In genomic region chr7:44565795-44566559, GRCh38 we compare ENCODE assay signal across 9 cellular contexts. TPM values are rescaled to one million over a fixed set of nuclear protein-coding genes. Genes with fewer than 3 reads are reported as not detected.
DNase-seq lines count a peak whose midpoint lies in the region; ATAC-seq, FAIRE-seq and TF ChIP-seq lines count a peak whose summit lies in the region.
"Had no signal": no experiment of that assay in that cellular context is flagged by ENCODE, and none has a peak within 500 bp of the region (broad histone marks: within the 10 kb centered on the region; RNA-seq: fewer than 3 reads in every experiment).

No MANE protein-coding gene starts in this region.

- FAIRE-seq in K562 (lab: Jason Lieb, UNC) = peak; percentile 79

- in situ Hi-C loops in K562 (cut with MboI) = no loop called here

- H3K4me3 ChIP-seq in K562 = no peak overlapping the region

- POLR2A ChIA-PET in K562 (lab: Yijun Ruan, JAX) = interaction anchor here (0.6 to 3.8 kb wide), 18 partner anchors 8 to 533 kb away, joined by 3 to 38 read pairs (median 4); partner anchors contain the start of genes DDX56, NUDCD3 and TMED4

- H3K9me1 ChIP-seq in K562 (ENCODE audit: control insufficient read depth, insufficient read depth, low read length) = peaks cover 10% of the 10 kb centered on the region

- H3K9me3 ChIP-seq in K562 (replicated peaks; ENCODE audit: control insufficient read depth, insufficient read depth, low read depth, low read length) = no peaks in the 10 kb centered on the region

- peak in 1 of 3 experiments; percentile 8; a peak in 1 of 6 replicates for TF ChIP-seq CTCF in K562 (IDR thresholded peaks at IDR 0.05 in 2 of 3, conservative IDR thresholded peaks at IDR 0.05 in 1 of 3; ENCODE audit: insufficient read depth in 2 of 3, low read depth in 1 of 3, low read length in 3 of 3)

- H3K79me2 ChIP-seq in K562 (ENCODE audit: control insufficient read depth, insufficient read depth, low read length) = peaks cover 29% of the 10 kb centered on the region

- CTCF ChIA-PET in K562 (lab: Yijun Ruan, JAX; ENCODE audit: low intra/inter-chr PET ratio) = interaction anchor here (0.6 to 1.5 kb wide), 2 partner anchors 76 to 325 kb away, joined by 3 to 7 read pairs; no protein-coding TSS in a partner anchor

- H3K27me3 ChIP-seq in K562 (ENCODE audit: control insufficient read depth in 2 of 2, insufficient read depth in 2 of 2, low read length in 2 of 2) = no peaks in the 10 kb centered on the region

- peak overlapping the region; percentile 86 for H3K27ac ChIP-seq in K562 (ENCODE audit: extremely low read depth, low read depth, low read length)

- peak overlapping the region; percentile 51 to 78 for H3K9ac ChIP-seq in K562 (ENCODE audit: insufficient read depth in 1 of 2, low read depth in 2 of 2, low read length in 2 of 2)

- DNase-seq in NCI-H748 (lab: John Stamatoyannopoulos, UW; ENCODE audit: unreplicated experiment) = peak; percentile 37
- no peak for DNase-seq in NCI-H748 treated with DMSO at 0.1 percent for 48 hours (lab: John Stamatoyannopoulos, UW)
- DNase-seq in K562 (ENCODE audit: extremely low read depth in 1 of 4, low spot score in 3 of 4) = peak; percentile 61 to 92 (median 73)
- peak; percentile 59 for DNase-seq in posterior vena cava (ENCODE audit: low spot score)
- no peak for DNase-seq in HPDE6-E6E7 (ENCODE audit: extremely low spot score)
- no peak for DNase-seq in NCI-H128 (lab: John Stamatoyannopoulos, UW; ENCODE audit: unreplicated experiment)
- no peak for DNase-seq in HuH-7 (ENCODE audit: low spot score)

- no peak overlapping the region for H2AFZ ChIP-seq in K562 (ENCODE audit: low read depth, low read length)

- peaks cover 21% of the 10 kb centered on the region for H4K20me1 ChIP-seq in K562 (replicated peaks; ENCODE audit: control insufficient read depth, insufficient read depth, low read length)

- no peak for TF ChIP-seq POLR2A in K562 (conservative IDR thresholded peaks at IDR 0.05)

- H3K36me3 ChIP-seq in K562 (ENCODE audit: control insufficient read depth, insufficient read depth, low read length) = peaks cover 76% of the 10 kb centered on the region

- BruUV-seq in K562 (replicated peaks; lab: Mats Ljungman, UMichigan) = no TSS peak

- H3K4me1 ChIP-seq in K562 (replicated peaks in 1 of 2; ENCODE audit: control insufficient read depth in 2 of 2, insufficient read depth in 2 of 2, low read length in 2 of 2) = peaks cover 51 to 54% of the 10 kb centered on the region in 2 experiments; a peak in 4 of 5 replicates

- 9% methylated on average over 14 of the region's 16 CpGs for WGBS in K562 (ENCODE audit: insufficient coverage, low coverage, missing lambda C conversion rate)

- no peak for TF ChIP-seq RAD21 in K562 (CRISPR knock-in tag; conservative IDR thresholded peaks at IDR 0.05 in 1 of 2, IDR thresholded peaks at IDR 0.05 in 1 of 2)

- ATAC-seq in HG03108 (IDR thresholded peaks at IDR 0.05; ENCODE audit: unreplicated experiment) (peak; percentile 10), K562 (peak; percentile 79)

- peak overlapping the region; percentile 55 for H3K4me2 ChIP-seq in K562 (ENCODE audit: insufficient read depth, low read length)

- intact Hi-C loops in K562 (cut with micrococcal nuclease) (loop anchor here (5.0 kb wide), 3 partner anchors 69 to 324 kb away; no protein-coding TSS in a partner anchor), posterior vena cava (cut with DNase I) (loop anchor here in 1 of 2 donors (10.0 kb wide), 1 partner anchor 321 kb away; no protein-coding TSS in a partner anchor)

- no peak for TF ChIP-seq EP300 in K562 (IDR thresholded peaks at IDR 0.05; ENCODE audit: low read length)

TF ChIP-seq in K562, 482 proteins besides CTCF, POLR2A, EP300 and RAD21 (continues in another document):
- TF ChIP-seq NRF1 (conservative IDR thresholded peaks at IDR 0.05 in 1 of 2, IDR thresholded peaks at IDR 0.05 in 1 of 2) (peak; percentile 67 to 69), IFI16 (CRISPR knock-in tag; IDR thresholded peaks at IDR 0.05) (no peak), KLF16 (IDR thresholded peaks at IDR 0.05) (peak; percentile 21; the same call in 1 of the 2 replicates), HDAC1 (IDR thresholded peaks at IDR 0.05) (peak in 1 of 2 experiments; percentile 49; a peak in 1 of 4 replicates)

RNA-seq across cellular contexts. Expression of gene DDX56, which starts 7.7 kb away (rescaled TPM):
- total RNA-seq in K562 (2011; cell fraction: chromatin; rRNA removed; ENCODE audit: low replicate concordance) = 104 and 320 TPM in 2 replicates
- 229 and 246 TPM in 2 replicates for total RNA-seq in K562 (2011; cell fraction: nucleolus; rRNA removed)
- 121 and 141 TPM in 2 replicates for total RNA-seq in K562 (2011; cell fraction: nucleoplasm; rRNA removed)
- total RNA-seq in K562 (2014; rRNA removed) (102 and 133 TPM in 2 replicates), K562 (2014; rRNA removed; fragmentation: Illumina TruSeq; extraction: Trizol) (91.2 and 103 TPM in 2 replicates), K562 (2015; rRNA removed; fragmentation: Illumina TruSeq; extraction: Trizol) (89.1 and 90.8 TPM in 2 replicates), K562 (2021) (145 and 155 TPM in 2 replicates), posterior vena cava (10 to 100 TPM; 33.9 to 40.2 TPM)
- polyA plus RNA-seq in K562 (2011; rRNA removed) (110 and 120 TPM in 2 replicates), K562 (2014; fragmentation: Illumina TruSeq; extraction: Trizol) (114 and 133 TPM in 2 replicates), K562 (2014; fragmentation: Nextera tagmentation; extraction: Ambion mirVana) (10 to 100 TPM; 33.0 to 45.2 TPM), K562 (2014; rRNA removed) (96.7 and 109 TPM in 2 replicates)
- 100 and 136 TPM in 2 replicates for polyA plus RNA-seq in K562 (2011; cell fraction: cytosol; rRNA removed)
- polyA plus RNA-seq in K562 (2011; cell fraction: nucleus; rRNA removed) = 265 and 309 TPM in 2 replicates
- 122 and 135 TPM in 2 replicates for polyA plus RNA-seq in K562 (2012)
- polyA minus RNA-seq in K562 (2011; rRNA and poly(A)+ RNA removed) = 74.9 and 101 TPM in 2 replicates
- 38.9 and 72.1 TPM in 2 replicates for polyA minus RNA-seq in K562 (2011; cell fraction: cytosol; rRNA and poly(A)+ RNA removed)
- 84.7 and 97.7 TPM in 2 replicates for polyA minus RNA-seq in K562 (2011; cell fraction: nucleus; rRNA and poly(A)+ RNA removed)

RNA-seq across cellular contexts. Expression of gene TMED4, which starts 16.1 kb away (rescaled TPM):
- 87.6 and 130 TPM in 2 replicates for total RNA-seq in K562 (2011; cell fraction: chromatin; rRNA removed; ENCODE audit: low replicate concordance)
- 122 and 140 TPM in 2 replicates for total RNA-seq in K562 (2011; cell fraction: nucleolus; rRNA removed)
- 150 and 206 TPM in 2 replicates for total RNA-seq in K562 (2011; cell fraction: nucleoplasm; rRNA removed)
- total RNA-seq in K562 (2014; rRNA removed) (40.0 and 53.8 TPM in 2 replicates), K562 (2014; rRNA removed; fragmentation: Illumina TruSeq; extraction: Trizol) (40.6 and 42.1 TPM in 2 replicates), K562 (2015; rRNA removed; fragmentation: Illumina TruSeq; extraction: Trizol) (43.8 and 44.3 TPM in 2 replicates), K562 (2021) (44.5 and 44.6 TPM in 2 replicates), posterior vena cava (10 to 100 TPM; 50.3 to 52.5 TPM)
- polyA plus RNA-seq in K562 (2011; rRNA removed) (64.0 and 75.5 TPM in 2 replicates), K562 (2014; fragmentation: Illumina TruSeq; extraction: Trizol) (40.5 and 44.2 TPM in 2 replicates), K562 (2014; fragmentation: Nextera tagmentation; extraction: Ambion mirVana) (10 to 100 TPM; 20.3 to 23.1 TPM), K562 (2014; rRNA removed) (55.3 and 56.4 TPM in 2 replicates)
- polyA plus RNA-seq in K562 (2011; cell fraction: cytosol; rRNA removed) = 83.9 and 104 TPM in 2 replicates
- polyA plus RNA-seq in K562 (2011; cell fraction: nucleus; rRNA removed) = 84.1 and 90.2 TPM in 2 replicates
- polyA plus RNA-seq in K562 (2012) = 39.4 and 67.4 TPM in 2 replicates
- 49.9 and 50.1 TPM in 2 replicates for polyA minus RNA-seq in K562 (2011; rRNA and poly(A)+ RNA removed)
- 32.8 and 44.1 TPM in 2 replicates for polyA minus RNA-seq in K562 (2011; cell fraction: cytosol; rRNA and poly(A)+ RNA removed)
- polyA minus RNA-seq in K562 (2011; cell fraction: nucleus; rRNA and poly(A)+ RNA removed) = 32.0 and 44.2 TPM in 2 replicates

RNA-seq across cellular contexts. Expression of gene NPC1L1, which starts 24.8 kb away (rescaled TPM):
- total RNA-seq in K562 (2011; cell fraction: chromatin; rRNA removed; ENCODE audit: low replicate concordance) = 0.26 and 0.81 TPM in 2 replicates
- total RNA-seq in K562 (2011; cell fraction: nucleolus; rRNA removed) = 0.33 and 0.39 TPM in 2 replicates
- 0.15 and 0.37 TPM in 2 replicates for total RNA-seq in K562 (2011; cell fraction: nucleoplasm; rRNA removed)
- total RNA-seq in K562 (2014; rRNA removed) = 0.18 TPM in 1 of 2 replicates, not detected in the other
- not detected in 2 replicates for total RNA-seq in K562 (2014; rRNA removed; fragmentation: Illumina TruSeq; extraction: Trizol)
- not detected in 2 replicates for total RNA-seq in K562 (2015; rRNA removed; fragmentation: Illumina TruSeq; extraction: Trizol)
- total RNA-seq in K562 (2021) = 0.02 and 0.07 TPM in 2 replicates
- 0.08 and 0.14 TPM in 2 replicates for polyA plus RNA-seq in K562 (2011; rRNA removed)
- polyA plus RNA-seq in K562 (2011; cell fraction: cytosol; rRNA removed) = 0.10 and 0.18 TPM in 2 replicates
- polyA plus RNA-seq in K562 (2011; cell fraction: nucleus; rRNA removed) = 0.74 and 1.1 TPM in 2 replicates
- polyA plus RNA-seq in K562 (2012) = 0.08 and 0.11 TPM in 2 replicates
- 0.01 and 0.06 TPM in 2 replicates for polyA plus RNA-seq in K562 (2014; fragmentation: Illumina TruSeq; extraction: Trizol)
- not detected for polyA plus RNA-seq in K562 (2014; fragmentation: Nextera tagmentation; extraction: Ambion mirVana)
- polyA plus RNA-seq in K562 (2014; rRNA removed) = 0.07 TPM in 1 of 2 replicates, not detected in the other
- polyA minus RNA-seq in K562 (2011; rRNA and poly(A)+ RNA removed) = 0.06 and 0.11 TPM in 2 replicates
- polyA minus RNA-seq in K562 (2011; cell fraction: cytosol; rRNA and poly(A)+ RNA removed) = not detected in 2 replicates
- polyA minus RNA-seq in K562 (2011; cell fraction: nucleus; rRNA and poly(A)+ RNA removed) = 0.13 and 0.44 TPM in 2 replicates
- under 1 TPM; 0.14 to 0.23 TPM for total RNA-seq in posterior vena cava
- total RNA-seq: pulmonary artery endothelial cell had no signal

RNA-seq across cellular contexts. Expression of gene OGDH, which starts 40.5 kb away (rescaled TPM):
- 67.1 and 99.5 TPM in 2 replicates for total RNA-seq in K562 (2011; cell fraction: chromatin; rRNA removed; ENCODE audit: low replicate concordance)
- total RNA-seq in K562 (2011; cell fraction: nucleolus; rRNA removed) = 61.5 and 70.1 TPM in 2 replicates
- total RNA-seq in K562 (2011; cell fraction: nucleoplasm; rRNA removed) = 49.3 and 64.3 TPM in 2 replicates
- total RNA-seq in K562 (2014; rRNA removed) (38.6 and 50.0 TPM in 2 replicates), K562 (2014; rRNA removed; fragmentation: Illumina TruSeq; extraction: Trizol) (20.5 and 21.8 TPM in 2 replicates), K562 (2015; rRNA removed; fragmentation: Illumina TruSeq; extraction: Trizol) (19.4 and 20.2 TPM in 2 replicates), K562 (2021) (80.3 and 86.6 TPM in 2 replicates), posterior vena cava (100 to 1,000 TPM; 123 to 132 TPM)
- polyA plus RNA-seq in K562 (2011; rRNA removed) (23.5 and 44.6 TPM in 2 replicates), K562 (2014; fragmentation: Illumina TruSeq; extraction: Trizol) (58.8 and 59.1 TPM in 2 replicates), K562 (2014; fragmentation: Nextera tagmentation; extraction: Ambion mirVana) (1 to 10 TPM; 3.1 to 6.3 TPM), K562 (2014; rRNA removed) (31.4 and 31.6 TPM in 2 replicates)
- polyA plus RNA-seq in K562 (2011; cell fraction: cytosol; rRNA removed) = 44.3 and 54.2 TPM in 2 replicates
- polyA plus RNA-seq in K562 (2011; cell fraction: nucleus; rRNA removed) = 59.0 and 70.4 TPM in 2 replicates
- polyA plus RNA-seq in K562 (2012) = 55.7 and 67.9 TPM in 2 replicates
- 66.0 and 68.6 TPM in 2 replicates for polyA minus RNA-seq in K562 (2011; rRNA and poly(A)+ RNA removed)
- polyA minus RNA-seq in K562 (2011; cell fraction: cytosol; rRNA and poly(A)+ RNA removed) = 52.4 and 53.8 TPM in 2 replicates
- polyA minus RNA-seq in K562 (2011; cell fraction: nucleus; rRNA and poly(A)+ RNA removed) = 25.8 and 36.1 TPM in 2 replicates

Comparison
In these comparisons a context has a peak if more than half of its experiments do, and no peak if none do; other contexts are left out.
1. DNase-seq: peak in NCI-H748 (single experiment), K562 (4 of 4) and posterior vena cava (single experiment); none in NCI-H748 treated with DMSO at 0.1 percent for 48 hours (single experiment), HPDE6-E6E7 (single experiment), NCI-H128 (single experiment) and HuH-7 (single experiment).